ENCODE assay signal across 8 cellular contexts in genomic region chr10:43421201-43421507, GRCh38. TPM values are rescaled to one million over a fixed set of nuclear protein-coding genes. Genes with fewer than 3 reads are reported as not detected.
A peak's percentile ranks its signal among the peaks of the same experiment; 100 is the strongest.
DNase-seq lines count a peak whose midpoint lies in the region; ATAC-seq and TF ChIP-seq lines count a peak whose summit lies in the region.

No MANE protein-coding gene starts in this region.

- no peak for TF ChIP-seq POLR2A in right lobe of liver (IDR thresholded peaks at IDR 0.05)

- 9% methylated on average over 4 of the region's 4 CpGs for WGBS in right lobe of liver (ENCODE audit: insufficient coverage, low coverage, low lambda C conversion rate, missing lambda C conversion rate)

- no peak for DNase-seq in activated naive CD4-positive, alpha-beta T cell treated with anti-CD3 and anti-CD28 coated beads, Interleukin-2, amount 10 ng/mL, durations not matched to agents 7 days and 5 days
- no peak for DNase-seq in activated naive CD4-positive, alpha-beta T cell treated with Interleukin-2 at 50 U/mL for 16 hours
- no peak for DNase-seq in right lobe of liver
- no peak for DNase-seq in type B pancreatic cell (ENCODE audit: extremely low spot score, unreplicated experiment)
- no peak for DNase-seq in mucosa of descending colon
- no peak for DNase-seq in stimulated activated CD4-positive, alpha-beta T cell treated with anti-CD3 and anti-CD28 coated beads, Interleukin-15, amount 100 ng/mL, for 24 hours
- no peak for DNase-seq in stimulated activated CD4-positive, alpha-beta T cell treated with anti-CD3 and anti-CD28 coated beads, Interleukin-12 subunit alpha, Interleukin-12 subunit beta, amount 100 ng/mL, for 4 hours

- H3K4me3 Mint-ChIP-seq in activated naive CD4-positive, alpha-beta T cell treated with anti-CD3 and anti-CD28 coated beads, Interleukin-2, amount 10 ng/mL, durations not matched to agents 7 days and 5 days, result peak overlapping the region; percentile 87
- H3K4me3 Mint-ChIP-seq in type B pancreatic cell, result peak overlapping the region; percentile 88

- H3K4me1 ChIP-seq in right lobe of liver (peaks cover 0 to 11% (median 6%) of the 10 kb centered on the region in 4 donors), mucosa of descending colon (ENCODE audit: low read depth) (peaks cover 10% of the 10 kb centered on the region)

- peak overlapping the region; percentile 99 for H3K27ac Mint-ChIP-seq in activated naive CD4-positive, alpha-beta T cell treated with anti-CD3 and anti-CD28 coated beads, Interleukin-2, amount 10 ng/mL, durations not matched to agents 7 days and 5 days
- H3K27ac Mint-ChIP-seq in type B pancreatic cell, result peak overlapping the region; percentile 94

- peaks cover 4% of the 10 kb centered on the region for H3K27me3 Mint-ChIP-seq in activated naive CD4-positive, alpha-beta T cell treated with anti-CD3 and anti-CD28 coated beads, Interleukin-2, amount 10 ng/mL, durations not matched to agents 7 days and 5 days
- H3K27me3 Mint-ChIP-seq in type B pancreatic cell, result no peaks in the 10 kb centered on the region

- no peaks in the 10 kb centered on the region for H3K27me3 ChIP-seq in right lobe of liver

- TF ChIP-seq CTCF in right lobe of liver (IDR thresholded peaks at IDR 0.05) (no peak), type B pancreatic cell (conservative IDR thresholded peaks at IDR 0.05) (no peak), mucosa of descending colon (IDR thresholded peaks at IDR 0.05) (no peak)

- H3K9me3 Mint-ChIP-seq in activated naive CD4-positive, alpha-beta T cell treated with anti-CD3 and anti-CD28 coated beads, Interleukin-2, amount 10 ng/mL, durations not matched to agents 7 days and 5 days, result no peaks in the 10 kb centered on the region
- peaks cover 4% of the 10 kb centered on the region for H3K9me3 Mint-ChIP-seq in type B pancreatic cell

- ATAC-seq in right lobe of liver (no peak), mucosa of descending colon (no peak)

- peaks cover 63% of the 10 kb centered on the region for H3K4me1 Mint-ChIP-seq in activated naive CD4-positive, alpha-beta T cell treated with anti-CD3 and anti-CD28 coated beads, Interleukin-2, amount 10 ng/mL, durations not matched to agents 7 days and 5 days
- H3K4me1 Mint-ChIP-seq in type B pancreatic cell (ENCODE audit: unreplicated experiment), result peaks cover 6% of the 10 kb centered on the region

- intact Hi-C loops in right lobe of liver (cut with DNase I) (no loop called here), mucosa of descending colon (cut with DNase I, micrococcal nuclease) (no loop called here)

- H3K36me3 ChIP-seq in right lobe of liver (no peaks in the 10 kb centered on the region), mucosa of descending colon (ENCODE audit: low read depth) (no peaks in the 10 kb centered on the region)

- H3K4me3 ChIP-seq in right lobe of liver (peak overlapping the region; percentile 45 to 61 (median 54)), mucosa of descending colon (no peak overlapping the region)

- CTCF ChIA-PET in activated naive CD4-positive, alpha-beta T cell treated with anti-CD3 and anti-CD28 coated beads, Interleukin-2, amount 10 ng/mL, durations not matched to agents 7 days and 5 days (lab: Charles Lee), result interaction anchor here (0.9 kb wide), 1 partner anchor 12 kb away, joined by 3 read pairs; no protein-coding TSS in a partner anchor

- H3K9me3 ChIP-seq in right lobe of liver (no peaks in the 10 kb centered on the region), mucosa of descending colon (no peaks in the 10 kb centered on the region)

- H3K27ac ChIP-seq in angular gyrus (ENCODE audit: low read depth, low read length), result peak overlapping the region; percentile 92
- H3K27ac ChIP-seq in right lobe of liver, result peak overlapping the region; percentile 93 to 100 (median 95)

- no peaks in the 10 kb centered on the region for H3K36me3 Mint-ChIP-seq in activated naive CD4-positive, alpha-beta T cell treated with anti-CD3 and anti-CD28 coated beads, Interleukin-2, amount 10 ng/mL, durations not matched to agents 7 days and 5 days
- H3K36me3 Mint-ChIP-seq in type B pancreatic cell, result no peaks in the 10 kb centered on the region

RNA-seq across cellular contexts. Expression of gene HNRNPF, which starts 12.2 kb away (rescaled TPM):
- total RNA-seq in right lobe of liver (100 to 1,000 TPM; 106 to 160 (median 121) TPM), type B pancreatic cell (ENCODE audit: low replicate concordance) (220 and 287 TPM in 2 replicates), mucosa of descending colon (100 to 1,000 TPM; 212 to 229 (median 227) TPM)

RNA-seq across cellular contexts. Expression of gene ZNF487, which starts 15.8 kb away (rescaled TPM):
- total RNA-seq in right lobe of liver, result 1 to 10 TPM; 1.4 to 3.0 (median 1.8) TPM
- total RNA-seq in type B pancreatic cell (ENCODE audit: low replicate concordance), result 3.5 and 6.4 TPM in 2 replicates
- 1 to 10 TPM; 4.2 to 7.6 (median 7.5) TPM for total RNA-seq in mucosa of descending colon

RNA-seq across cellular contexts. Expression of gene FXYD4, which starts 49.7 kb away (rescaled TPM):
- total RNA-seq in right lobe of liver (not detected), type B pancreatic cell (ENCODE audit: low replicate concordance) (0.97 and 3.1 TPM in 2 replicates), mucosa of descending colon (not detected)
